8 cellular contexts compared by ENCODE assay signal in genomic region chr5:98905857-98906688, GRCh38. TPM values are rescaled to one million over a fixed set of nuclear protein-coding genes. Genes with fewer than 3 reads are reported as not detected.
DNase-seq lines count a peak whose midpoint lies in the region; ATAC-seq and TF ChIP-seq lines count a peak whose summit lies in the region.

No MANE protein-coding gene starts in this region.

- intact Hi-C loops in heart right ventricle (cut with DNase I) = loop anchor here in 9 of 10 donors (1.0 to 10.0 kb wide), 6 partner anchors 126 to 159 kb away; no protein-coding TSS in a partner anchor
- intact Hi-C loops in Right ventricle myocardium inferior (cut with DNase I) = loop anchor here (1.0 kb wide), 1 partner anchor 126 kb away; no protein-coding TSS in a partner anchor

- H3K27me3 Mint-ChIP-seq in endodermal cell (ENCODE audit: insufficient read depth) = no peaks in the 10 kb centered on the region

- H3K9me2 ChIP-seq in neural cell (ENCODE audit: insufficient read depth, low read length) = no peaks in the 10 kb centered on the region

- peak; percentile 70 to 89 (median 75) for TF ChIP-seq CTCF in heart right ventricle (IDR thresholded peaks at IDR 0.05)
- peak; percentile 89 for TF ChIP-seq CTCF in endodermal cell (conservative IDR thresholded peaks at IDR 0.05)
- peak; percentile 82 for TF ChIP-seq CTCF in neural cell (IDR thresholded peaks at IDR 0.05; ENCODE audit: poor library complexity, severe bottlenecking)

- TF ChIP-seq EP300 in neural cell (conservative IDR thresholded peaks at IDR 0.05; ENCODE audit: poor library complexity, severe bottlenecking) = no peak

- H3F3A ChIP-seq in neural cell (ENCODE audit: insufficient read depth, low read length, poor library complexity, severe bottlenecking) = no peaks in the 10 kb centered on the region

- no peak overlapping the region for H2AFZ ChIP-seq in neural cell (ENCODE audit: low read depth, low read length)

- no peaks in the 10 kb centered on the region for H4K20me1 ChIP-seq in neural cell (ENCODE audit: insufficient read depth)

- no peak overlapping the region for H3K4me3 ChIP-seq in heart right ventricle
- H3K4me3 ChIP-seq in endodermal cell (ENCODE audit: low read length) = no peak overlapping the region
- H3K4me3 ChIP-seq in neural cell (ENCODE audit: low read length) = no peak overlapping the region

- H3K4me1 ChIP-seq in heart right ventricle = peaks cover 0 to 43% (median 22%) of the 10 kb centered on the region in 9 donors
- no peaks in the 10 kb centered on the region for H3K4me1 ChIP-seq in endodermal cell (ENCODE audit: control insufficient read depth, insufficient read depth, low read length)

- H3K9me3 ChIP-seq in heart right ventricle (no peaks in the 10 kb centered on the region), endodermal cell (ENCODE audit: control insufficient read depth, low read length) (no peaks in the 10 kb centered on the region), neural cell (ENCODE audit: low read length) (no peaks in the 10 kb centered on the region)

- H3K27ac ChIP-seq in heart right ventricle (peak overlapping the region in 1 of 10 donors; percentile 18), endodermal cell (ENCODE audit: low read depth, low read length) (no peak overlapping the region), neural cell (ENCODE audit: low read length) (no peak overlapping the region)

- H3K36me3 Mint-ChIP-seq in endodermal cell (ENCODE audit: low read depth) = peaks cover 22% of the 10 kb centered on the region

- no peak overlapping the region for H3K4me3 Mint-ChIP-seq in endodermal cell

- 75 to 83% methylated on average over 3 of the region's 3 CpGs for WGBS in heart right ventricle, 2 donors
- 77% methylated on average over 3 of the region's 3 CpGs; no CpG with 5 or more reads in 1 of the 2 experiments for whole genome bisulfite sequencing in endodermal cell (ENCODE audit: insufficient coverage in 1 of 2, insufficient read length in 1 of 2), 2 experiments

- ATAC-seq in heart right ventricle (peak in 3 of 8 donors; percentile 35 to 67 (median 56)), Right ventricle myocardium inferior (no peak), HG02884 (IDR thresholded peaks at IDR 0.05; ENCODE audit: unreplicated experiment) (peak; percentile 50)

- H3K79me2 ChIP-seq in neural cell (replicated peaks; ENCODE audit: insufficient read depth, low read length) = peaks cover 60% of the 10 kb centered on the region

- peak; percentile 87 for TF ChIP-seq RAD21 in neural cell (conservative IDR thresholded peaks at IDR 0.05)

- peaks cover 1% of the 10 kb centered on the region for H3K4me1 Mint-ChIP-seq in endodermal cell

- no peak overlapping the region for H3K4me2 ChIP-seq in neural cell (ENCODE audit: low read length)

- no peak for DNase-seq in heart right ventricle
- DNase-seq in Right ventricle myocardium inferior (ENCODE audit: missing footprints) = no peak
- peak; percentile 79 for DNase-seq in OCI-M1 (lab: John Stamatoyannopoulos, UW)
- no peak for DNase-seq in endodermal cell
- no peak for DNase-seq in islet precursor cell
- no peak for DNase-seq in T1000 (lab: John Stamatoyannopoulos, UW)

- no peaks in the 10 kb centered on the region for H3K9me3 Mint-ChIP-seq in endodermal cell

- H3K27ac Mint-ChIP-seq in endodermal cell = no peak overlapping the region

- H3K9ac ChIP-seq in endodermal cell (ENCODE audit: extremely low read depth, low read length, poor library complexity, severe bottlenecking) (no peak overlapping the region), neural cell (ENCODE audit: low read length) (no peak overlapping the region)

- H3K27me3 ChIP-seq in heart right ventricle (no peaks in the 10 kb centered on the region), endodermal cell (ENCODE audit: control insufficient read depth, insufficient read depth, low read length, poor library complexity, severe bottlenecking) (no peaks in the 10 kb centered on the region), neural cell (ENCODE audit: insufficient read depth, low read depth, low read length) (no peaks in the 10 kb centered on the region)

- H3K36me3 ChIP-seq in heart right ventricle (peaks cover 0 to 39% (median 15%) of the 10 kb centered on the region in 9 donors), endodermal cell (ENCODE audit: control insufficient read depth, insufficient read depth, low read length) (peaks cover 59% of the 10 kb centered on the region), neural cell (ENCODE audit: insufficient read depth, low read length) (no peaks in the 10 kb centered on the region)

TF ChIP-seq in neural cell, 6 proteins besides CTCF, POLR2A, EP300 and RAD21:
- peak; percentile 89 for TF ChIP-seq SMC3 (conservative IDR thresholded peaks at IDR 0.05; ENCODE audit: poor library complexity)
- no peak for TF ChIP-seq MXI1 (conservative IDR thresholded peaks at IDR 0.05; ENCODE audit: poor library complexity, severe bottlenecking)

RNA-seq across cellular contexts. Expression of gene CHD1, which starts 22.7 kb away (rescaled TPM):
- total RNA-seq in heart right ventricle (10 to 100 TPM in 9 of 10 donors, 1 to 10 TPM in 1; 9.9 to 19.6 (median 15.1) TPM), Right ventricle myocardium inferior (11.7 TPM), endodermal cell (10 to 100 TPM; 59.1 to 59.5 TPM)
- polyA plus RNA-seq in heart right ventricle (10 to 100 TPM in 1 of 2 donors, 1 to 10 TPM in 1; 6.5 to 20.4 TPM), neural cell (62.7 and 64.5 TPM in 2 replicates)
- 46.9 TPM for polyA plus RNA-seq in endodermal cell (2013, experiment 1 of 2)
- polyA plus RNA-seq in endodermal cell (2013, experiment 2 of 2) = 51.0 TPM
- 121 and 163 TPM in 2 replicates for polyA minus RNA-seq in neural cell
